In genomic region chr11:119101759-119102423, GRCh38 we compare ENCODE assay signal across 1 cellular context.
TF ChIP-seq lines count a peak whose summit lies in the region.

Gene DPAGT1, minus strand, starts transcription at chr11:119101853. Its CDS starts 198 bp downstream, at chr11:119101655.

TF ChIP-seq in K562, 482 proteins besides CTCF, POLR2A, EP300 and RAD21 (continued from another document and continues in another):
- TF ChIP-seq CUX1 (CRISPR knock-in tag; IDR thresholded peaks at IDR 0.05): 0 out of 2 replicates have a peak, but pooled peaks have one; percentile 33
- TF ChIP-seq STAT5A (IDR thresholded peaks at IDR 0.05; ENCODE audit: borderline replicate concordance, low read length): 0 out of 2 replicates have a peak, but pooled peaks have one; percentile 26
- no peak; the same call in 1 of the 2 replicates for TF ChIP-seq ZBTB9 (CRISPR knock-in tag; IDR thresholded peaks at IDR 0.05)
- TF ChIP-seq TEAD2 (tag; IDR thresholded peaks at IDR 0.05): peak; percentile 88
- TF ChIP-seq HMG20A (CRISPR knock-in tag; conservative IDR thresholded peaks at IDR 0.05): no peak
- TF ChIP-seq YY1 (IDR thresholded peaks at IDR 0.05; ENCODE audit: borderline replicate concordance in 1 of 3, control insufficient read depth in 1 of 3, extremely low read depth in 1 of 3, insufficient read depth in 3 of 3, insufficient read length in 1 of 3, insufficient replicate concordance in 2 of 3, low read depth in 1 of 3, low read length in 2 of 3): peak; percentile 97 to 99 (median 98)
- TF ChIP-seq RREB1 (CRISPR knock-in tag; IDR thresholded peaks at IDR 0.05): peak; percentile 36; the same call in 1 of the 2 replicates
- TF ChIP-seq SPI1 (IDR thresholded peaks at IDR 0.05; ENCODE audit: borderline replicate concordance, low read depth, low read length): peak; percentile 65; the same call in 1 of the 2 replicates
- TF ChIP-seq ZBTB17 (CRISPR knock-in tag; IDR thresholded peaks at IDR 0.05): peak; percentile 78; the same call in 1 of the 2 replicates
- no peak for TF ChIP-seq ZNF586 (CRISPR knock-in tag; conservative IDR thresholded peaks at IDR 0.05)
- no peak for TF ChIP-seq RBM39 (optimal IDR thresholded peaks at IDR 0.05; ENCODE audit: low read depth, low read length)
- no peak; the same call in 1 of the 2 replicates for TF ChIP-seq NFIC (IDR thresholded peaks at IDR 0.05)
- TF ChIP-seq PHB (CRISPR knock-in tag; IDR thresholded peaks at IDR 0.05): no peak
- no peak for TF ChIP-seq CCNT2 (IDR thresholded peaks at IDR 0.05; ENCODE audit: borderline replicate concordance, extremely low read depth, insufficient read length, low read depth, low read length)
- no peak for TF ChIP-seq GATAD2A (IDR thresholded peaks at IDR 0.05)
- TF ChIP-seq TEAD4 (IDR thresholded peaks at IDR 0.05; ENCODE audit: low read length): peak; percentile 82
- no peak for TF ChIP-seq TEAD4 (CRISPR knock-in tag; IDR thresholded peaks at IDR 0.05; ENCODE audit: borderline replicate concordance)
- peak in 1 of 2 experiments; percentile 79; a peak in 2 of 4 replicates for TF ChIP-seq ETV6 (IDR thresholded peaks at IDR 0.05; ENCODE audit: borderline replicate concordance in 1 of 2, low read depth in 2 of 2, low read length in 1 of 2)
- TF ChIP-seq ETV6 (CRISPR knock-in tag; IDR thresholded peaks at IDR 0.05; ENCODE audit: borderline replicate concordance): no peak
- no peak for TF ChIP-seq MBD1 (CRISPR knock-in tag; IDR thresholded peaks at IDR 0.05)
- TF ChIP-seq CHD4 (IDR thresholded peaks at IDR 0.05; ENCODE audit: insufficient read depth, insufficient replicate concordance, low read depth, low read length, poor library complexity, severe bottlenecking): no peak
- no peak for TF ChIP-seq ZNF140 (CRISPR knock-in tag; IDR thresholded peaks at IDR 0.05)
- TF ChIP-seq SRSF3 (IDR thresholded peaks at IDR 0.05; ENCODE audit: insufficient read depth, low read length): no peak
- TF ChIP-seq GTF2A2 (tag; IDR thresholded peaks at IDR 0.05): no peak
- no peak for TF ChIP-seq RERE (CRISPR knock-in tag; IDR thresholded peaks at IDR 0.05; ENCODE audit: borderline replicate concordance)
- TF ChIP-seq EWSR1 (IDR thresholded peaks at IDR 0.05; ENCODE audit: borderline replicate concordance, low read depth, partially characterized antibody): no peak
- TF ChIP-seq ATF6 (CRISPR knock-in tag; IDR thresholded peaks at IDR 0.05): no peak
- no peak for TF ChIP-seq E2F1 (CRISPR knock-in tag; IDR thresholded peaks at IDR 0.05)
